Comparison of ENCODE assay signal across 20 cellular contexts in genomic region chr1:35179864-35180263, GRCh38. TPM values are rescaled to one million over a fixed set of nuclear protein-coding genes. Genes with fewer than 3 reads are reported as not detected.
DNase-seq lines count a peak whose midpoint lies in the region; ATAC-seq and TF ChIP-seq lines count a peak whose summit lies in the region.
"Had no signal": no experiment of that assay in that cellular context is flagged by ENCODE, and none has a peak within 500 bp of the region (broad histone marks: within the 10 kb centered on the region; RNA-seq: fewer than 3 reads in every experiment).

No MANE protein-coding gene starts in this region.

- H3K36me3 ChIP-seq in parathyroid adenoma (ENCODE audit: control insufficient read depth, insufficient read depth, low read length) = no peaks in the 10 kb centered on the region

- H3K79me2 ChIP-seq in parathyroid adenoma = no peaks in the 10 kb centered on the region

- peaks cover 90% of the 10 kb centered on the region for H3K36me3 Mint-ChIP-seq in activated CD8-positive, alpha-beta T cell treated with anti-CD3 and anti-CD28 coated beads for 36 hours (ENCODE audit: low read depth)
- H3K36me3 Mint-ChIP-seq in activated CD8-positive, alpha-beta T cell treated with anti-CD3 and anti-CD28 coated beads, Interleukin-2, amount 10 ng/mL, durations not matched to agents 7 days and 5 days (ENCODE audit: low read depth) = peaks cover 91% of the 10 kb centered on the region
- H3K36me3 Mint-ChIP-seq in T-helper 17 cell (ENCODE audit: low read depth) (peaks cover 4% of the 10 kb centered on the region), glutamatergic neuron (ENCODE audit: unreplicated experiment) (peaks cover 6% of the 10 kb centered on the region)

- POLR2A ChIA-PET in activated CD8-positive, alpha-beta T cell treated with anti-CD3 and anti-CD28 coated beads for 36 hours (lab: Charles Lee) = interaction anchor here (0.5 to 8.2 kb wide), 12 partner anchors 10 to 158 kb away, joined by 3 to 90 read pairs (median 4); partner anchors contain the start of genes SFPQ, ZMYM1 and ZMYM6
- POLR2A ChIA-PET in activated CD8-positive, alpha-beta T cell treated with anti-CD3 and anti-CD28 coated beads, Interleukin-2, amount 10 ng/mL, durations not matched to agents 7 days and 5 days (lab: Charles Lee) = interaction anchor here (0.7 to 1.0 kb wide), 3 partner anchors 8 to 13 kb away, joined by 3 to 4 read pairs (median 3); partner anchors contain the start of gene SFPQ

- no peak overlapping the region for H2AFZ ChIP-seq in parathyroid adenoma

- H3K9me3 ChIP-seq in T-helper 17 cell (ENCODE audit: control insufficient read depth, low read length, poor library complexity, severe bottlenecking) (no peaks in the 10 kb centered on the region), parathyroid adenoma (ENCODE audit: control insufficient read depth, low read length) (no peaks in the 10 kb centered on the region)
- H3K9me3 ChIP-seq: heart right ventricle had no signal

- no peak overlapping the region for H3K9ac ChIP-seq in parathyroid adenoma

- H3K27ac ChIP-seq in parathyroid adenoma = no peak overlapping the region
- H3K27ac ChIP-seq: C4-2B had no signal

- no peak overlapping the region for H3K4me3 ChIP-seq in parathyroid adenoma (ENCODE audit: low read depth, low read length)
- H3K4me3 ChIP-seq: heart right ventricle had no signal

- peaks cover 64% of the 10 kb centered on the region for H3K4me1 Mint-ChIP-seq in activated CD8-positive, alpha-beta T cell treated with anti-CD3 and anti-CD28 coated beads for 36 hours (ENCODE audit: low read depth)
- peaks cover 50% of the 10 kb centered on the region for H3K4me1 Mint-ChIP-seq in activated CD8-positive, alpha-beta T cell treated with anti-CD3 and anti-CD28 coated beads, Interleukin-2, amount 10 ng/mL, durations not matched to agents 7 days and 5 days (ENCODE audit: low read depth)
- H3K4me1 Mint-ChIP-seq in T-helper 17 cell (peaks cover 38% of the 10 kb centered on the region), glutamatergic neuron (ENCODE audit: low read depth, unreplicated experiment) (peaks cover 15% of the 10 kb centered on the region)

- TF ChIP-seq CTCF in activated CD8-positive, alpha-beta T cell treated with anti-CD3 and anti-CD28 coated beads for 36 hours (IDR thresholded peaks at IDR 0.05) = no peak
- TF ChIP-seq CTCF in glutamatergic neuron (IDR thresholded peaks at IDR 0.05; ENCODE audit: partially characterized antibody, unreplicated experiment) = no peak
- TF ChIP-seq CTCF in parathyroid adenoma (IDR thresholded peaks at IDR 0.05) = no peak

- H3K4me2 ChIP-seq in parathyroid adenoma (ENCODE audit: low read length) = peak overlapping the region; percentile 9

- H3K4me3 Mint-ChIP-seq in activated CD8-positive, alpha-beta T cell treated with anti-CD3 and anti-CD28 coated beads for 36 hours = peak overlapping the region; percentile 5
- no peak overlapping the region for H3K4me3 Mint-ChIP-seq in activated CD8-positive, alpha-beta T cell treated with anti-CD3 and anti-CD28 coated beads, Interleukin-2, amount 10 ng/mL, durations not matched to agents 7 days and 5 days
- peak overlapping the region; percentile 33 for H3K4me3 Mint-ChIP-seq in T-helper 17 cell
- peak overlapping the region; percentile 41 for H3K4me3 Mint-ChIP-seq in glutamatergic neuron (ENCODE audit: unreplicated experiment)
- H3K4me3 Mint-ChIP-seq: nephron progenitor cell had no signal

- peaks cover 12% of the 10 kb centered on the region for H3K4me1 ChIP-seq in parathyroid adenoma

- ATAC-seq in activated CD8-positive, alpha-beta T cell treated with anti-CD3 and anti-CD28 coated beads for 36 hours = no peak
- no peak for ATAC-seq in activated CD8-positive, alpha-beta T cell treated with anti-CD3 and anti-CD28 coated beads, Interleukin-2, amount 10 ng/mL, durations not matched to agents 7 days and 5 days
- ATAC-seq in T-helper 17 cell (no peak), GM19328 (IDR thresholded peaks at IDR 0.05; ENCODE audit: unreplicated experiment) (no peak)
- ATAC-seq: heart right ventricle had no signal

- no peaks in the 10 kb centered on the region for H3K27me3 Mint-ChIP-seq in activated CD8-positive, alpha-beta T cell treated with anti-CD3 and anti-CD28 coated beads for 36 hours
- no peaks in the 10 kb centered on the region for H3K27me3 Mint-ChIP-seq in activated CD8-positive, alpha-beta T cell treated with anti-CD3 and anti-CD28 coated beads, Interleukin-2, amount 10 ng/mL, durations not matched to agents 7 days and 5 days (ENCODE audit: low read depth)
- H3K27me3 Mint-ChIP-seq in T-helper 17 cell (no peaks in the 10 kb centered on the region), glutamatergic neuron (ENCODE audit: unreplicated experiment) (peaks cover 5% of the 10 kb centered on the region)

- no peaks in the 10 kb centered on the region for H3K27me3 ChIP-seq in parathyroid adenoma (ENCODE audit: control insufficient read depth, insufficient read depth, low read length)
- H3K27me3 ChIP-seq: heart right ventricle had no signal

- peak overlapping the region; percentile 79 for H3K27ac Mint-ChIP-seq in activated CD8-positive, alpha-beta T cell treated with anti-CD3 and anti-CD28 coated beads for 36 hours
- no peak overlapping the region for H3K27ac Mint-ChIP-seq in activated CD8-positive, alpha-beta T cell treated with anti-CD3 and anti-CD28 coated beads, Interleukin-2, amount 10 ng/mL, durations not matched to agents 7 days and 5 days
- H3K27ac Mint-ChIP-seq in T-helper 17 cell = no peak overlapping the region
- H3K27ac Mint-ChIP-seq in glutamatergic neuron (ENCODE audit: unreplicated experiment) = no peak overlapping the region
- H3K27ac Mint-ChIP-seq: nephron progenitor cell had no signal

- CTCF ChIA-PET in activated CD8-positive, alpha-beta T cell treated with anti-CD3 and anti-CD28 coated beads for 36 hours (lab: Charles Lee) = no interaction called here
- CTCF ChIA-PET in activated CD8-positive, alpha-beta T cell treated with anti-CD3 and anti-CD28 coated beads, Interleukin-2, amount 10 ng/mL, durations not matched to agents 7 days and 5 days (lab: Charles Lee) = no interaction called here

- intact Hi-C loops in activated CD8-positive, alpha-beta T cell treated with anti-CD3 and anti-CD28 coated beads for 36 hours (cut with micrococcal nuclease) = no loop called here

- no peak for DNase-seq in activated CD8-positive, alpha-beta T cell treated with anti-CD3 and anti-CD28 coated beads for 36 hours
- DNase-seq in activated CD8-positive, alpha-beta T cell treated with anti-CD3 and anti-CD28 coated beads, Interleukin-2, amount 10 ng/mL, durations not matched to agents 7 days and 5 days = no peak
- DNase-seq in T-helper 17 cell = no peak
- no peak for DNase-seq in glutamatergic neuron
- no peak for DNase-seq in stimulated activated naive CD4-positive, alpha-beta T cell treated with Interleukin-2 at 50 U/mL for 16 hours (lab: John Stamatoyannopoulos, UW)
- no peak for DNase-seq in NCI-H748 (lab: John Stamatoyannopoulos, UW; ENCODE audit: unreplicated experiment)
- DNase-seq: activated CD4-positive, alpha-beta T cell treated with anti-CD3 and anti-CD28 coated beads, Interleukin-2, amount 50 U/mL, for 1 hour; anterior cingulate cortex; cerebellar nuclear complex; effector memory CD4-positive, alpha-beta T cell; GOT3; heart right ventricle; mesendoderm; MM.1S; NCI-H187 treated with DMSO at 0.1 percent for 48 hours; NCI-H446; nephron progenitor cell had no signal

- no peaks in the 10 kb centered on the region for H3K9me3 Mint-ChIP-seq in activated CD8-positive, alpha-beta T cell treated with anti-CD3 and anti-CD28 coated beads for 36 hours
- no peaks in the 10 kb centered on the region for H3K9me3 Mint-ChIP-seq in activated CD8-positive, alpha-beta T cell treated with anti-CD3 and anti-CD28 coated beads, Interleukin-2, amount 10 ng/mL, durations not matched to agents 7 days and 5 days (ENCODE audit: insufficient read depth)
- peaks cover 5% of the 10 kb centered on the region for H3K9me3 Mint-ChIP-seq in glutamatergic neuron (ENCODE audit: unreplicated experiment)
- H3K9me3 Mint-ChIP-seq: nephron progenitor cell had no signal

RNA-seq across cellular contexts. Expression of gene SFPQ, which starts 13.1 kb away (rescaled TPM):
- total RNA-seq in activated CD8-positive, alpha-beta T cell treated with anti-CD3 and anti-CD28 coated beads for 36 hours = 100 to 1,000 TPM; 295 to 297 TPM
- total RNA-seq in activated CD8-positive, alpha-beta T cell treated with anti-CD3 and anti-CD28 coated beads, Interleukin-2, amount 10 ng/mL, durations not matched to agents 7 days and 5 days = 100 to 1,000 TPM; 348 to 360 TPM
- total RNA-seq in T-helper 17 cell = 100 to 1,000 TPM; 694 to 699 TPM
- 458 TPM for total RNA-seq in glutamatergic neuron (ENCODE audit: unreplicated experiment)
